ENCODE assay signal across 1 cellular context in the genomic region with DNA sequence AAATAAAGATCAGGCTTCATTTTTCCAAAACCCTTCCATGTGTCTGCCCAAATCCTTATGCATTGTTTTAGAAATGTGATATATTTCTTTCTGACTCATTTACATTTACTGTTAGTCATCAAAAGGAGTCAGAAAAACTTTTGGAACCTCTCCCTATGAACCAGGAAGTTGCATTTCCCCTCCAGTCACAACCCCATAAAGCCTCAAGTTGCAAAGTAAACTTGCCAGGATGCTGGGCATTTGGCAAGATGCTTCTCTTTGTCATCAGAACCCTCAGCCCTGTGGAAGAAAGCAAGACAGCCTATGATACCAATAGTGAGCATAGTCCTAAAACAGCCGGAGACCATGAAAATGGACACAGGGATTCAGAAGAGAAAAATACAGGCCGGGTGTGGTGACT.
TF ChIP-seq lines count a peak whose summit lies in the region.

No MANE protein-coding gene starts in this region.

TF ChIP-seq in A549, 52 proteins besides CTCF, POLR2A, EP300 and RAD21 (continued from another document):
- TF ChIP-seq FOSB (CRISPR knock-in tag; IDR thresholded peaks at IDR 0.05): no peak
- TF ChIP-seq CBX2 (IDR thresholded peaks at IDR 0.05; ENCODE audit: borderline replicate concordance, low read depth): no peak
- no peak for TF ChIP-seq RCOR1 (IDR thresholded peaks at IDR 0.05; ENCODE audit: low read depth, low read length)
- TF ChIP-seq TFCP2L1 (CRISPR knock-in tag; IDR thresholded peaks at IDR 0.05): no peak
- no peak for TF ChIP-seq ZSCAN20 (CRISPR knock-in tag; IDR thresholded peaks at IDR 0.05)
- TF ChIP-seq, protein P1, sequence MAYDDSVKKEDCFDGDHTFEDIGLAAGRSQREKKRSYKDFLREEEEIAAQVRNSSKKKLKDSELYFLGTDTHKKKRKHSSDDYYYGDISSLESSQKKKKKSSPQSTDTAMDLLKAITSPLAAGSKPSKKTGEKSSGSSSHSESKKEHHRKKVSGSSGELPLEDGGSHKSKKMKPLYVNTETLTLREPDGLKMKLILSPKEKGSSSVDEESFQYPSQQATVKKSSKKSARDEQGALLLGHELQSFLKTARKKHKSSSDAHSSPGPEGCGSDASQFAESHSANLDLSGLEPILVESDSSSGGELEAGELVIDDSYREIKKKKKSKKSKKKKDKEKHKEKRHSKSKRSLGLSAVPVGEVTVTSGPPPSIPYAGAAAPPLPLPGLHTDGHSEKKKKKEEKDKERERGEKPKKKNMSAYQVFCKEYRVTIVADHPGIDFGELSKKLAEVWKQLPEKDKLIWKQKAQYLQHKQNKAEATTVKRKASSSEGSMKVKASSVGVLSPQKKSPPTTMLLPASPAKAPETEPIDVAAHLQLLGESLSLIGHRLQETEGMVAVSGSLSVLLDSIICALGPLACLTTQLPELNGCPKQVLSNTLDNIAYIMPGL (CRISPR knock-in tag; IDR thresholded peaks at IDR 0.05; ENCODE audit: borderline replicate concordance): no peak
- TF ChIP-seq CHD2 (IDR thresholded peaks at IDR 0.05; ENCODE audit: low read length, partially characterized antibody): no peak
- TF ChIP-seq PBX3 (IDR thresholded peaks at IDR 0.05): no peak
- TF ChIP-seq GATA3 (IDR thresholded peaks at IDR 0.05; ENCODE audit: borderline replicate concordance): peak; percentile 86; the same call in 1 of the 2 replicates
- TF ChIP-seq USF2 (IDR thresholded peaks at IDR 0.05): no peak
- no peak for TF ChIP-seq ZC3H11A (IDR thresholded peaks at IDR 0.05)
- TF ChIP-seq FOXS1 (CRISPR knock-in tag; IDR thresholded peaks at IDR 0.05): no peak
- no peak for TF ChIP-seq ZNF302 (CRISPR knock-in tag; IDR thresholded peaks at IDR 0.05)
- TF ChIP-seq ZFP36 (IDR thresholded peaks at IDR 0.05; ENCODE audit: borderline replicate concordance, partially characterized antibody): no peak
- TF ChIP-seq, protein P2, sequence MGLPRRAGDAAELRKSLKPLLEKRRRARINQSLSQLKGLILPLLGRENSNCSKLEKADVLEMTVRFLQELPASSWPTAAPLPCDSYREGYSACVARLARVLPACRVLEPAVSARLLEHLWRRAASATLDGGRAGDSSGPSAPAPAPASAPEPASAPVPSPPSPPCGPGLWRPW (IDR thresholded peaks at IDR 0.05): 0 out of 2 replicates have a peak, but pooled peaks have one; percentile 10
- TF ChIP-seq NPAS2 (CRISPR knock-in tag; IDR thresholded peaks at IDR 0.05; ENCODE audit: borderline replicate concordance): no peak
- TF ChIP-seq, protein P3, sequence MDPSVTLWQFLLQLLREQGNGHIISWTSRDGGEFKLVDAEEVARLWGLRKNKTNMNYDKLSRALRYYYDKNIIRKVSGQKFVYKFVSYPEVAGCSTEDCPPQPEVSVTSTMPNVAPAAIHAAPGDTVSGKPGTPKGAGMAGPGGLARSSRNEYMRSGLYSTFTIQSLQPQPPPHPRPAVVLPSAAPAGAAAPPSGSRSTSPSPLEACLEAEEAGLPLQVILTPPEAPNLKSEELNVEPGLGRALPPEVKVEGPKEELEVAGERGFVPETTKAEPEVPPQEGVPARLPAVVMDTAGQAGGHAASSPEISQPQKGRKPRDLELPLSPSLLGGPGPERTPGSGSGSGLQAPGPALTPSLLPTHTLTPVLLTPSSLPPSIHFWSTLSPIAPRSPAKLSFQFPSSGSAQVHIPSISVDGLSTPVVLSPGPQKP (IDR thresholded peaks at IDR 0.05; ENCODE audit: low read depth, low read length): no peak
- TF ChIP-seq ESRRA (IDR thresholded peaks at IDR 0.05; ENCODE audit: borderline replicate concordance, low read length): no peak
- TF ChIP-seq MAZ (IDR thresholded peaks at IDR 0.05; ENCODE audit: borderline replicate concordance, low read depth, low read length): no peak
- TF ChIP-seq HEYL (CRISPR knock-in tag; IDR thresholded peaks at IDR 0.05): no peak
- TF ChIP-seq, protein P4, sequence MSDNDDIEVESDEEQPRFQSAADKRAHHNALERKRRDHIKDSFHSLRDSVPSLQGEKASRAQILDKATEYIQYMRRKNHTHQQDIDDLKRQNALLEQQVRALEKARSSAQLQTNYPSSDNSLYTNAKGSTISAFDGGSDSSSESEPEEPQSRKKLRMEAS (IDR thresholded peaks at IDR 0.05): peak; percentile 71
- no peak for TF ChIP-seq CHD4 (IDR thresholded peaks at IDR 0.05; ENCODE audit: borderline replicate concordance)
- no peak for TF ChIP-seq HOXA7 (CRISPR knock-in tag; IDR thresholded peaks at IDR 0.05)
- no peak for TF ChIP-seq KDM1A (IDR thresholded peaks at IDR 0.05; ENCODE audit: low read depth)
- TF ChIP-seq HOXB13 (CRISPR knock-in tag; IDR thresholded peaks at IDR 0.05; ENCODE audit: low read depth): no peak
- no peak for TF ChIP-seq BHLHE40 (IDR thresholded peaks at IDR 0.05; ENCODE audit: low read depth, low read length)
- TF ChIP-seq BCL3 (IDR thresholded peaks at IDR 0.05): peak; percentile 55; the same call in 1 of the 3 replicates
- no peak for TF ChIP-seq RARB (CRISPR knock-in tag; IDR thresholded peaks at IDR 0.05)
- TF ChIP-seq FOSL2 (IDR thresholded peaks at IDR 0.05): peak; percentile 87
- TF ChIP-seq FOSL2 (CRISPR knock-in tag; IDR thresholded peaks at IDR 0.05): peak; percentile 93
- TF ChIP-seq MAFK (IDR thresholded peaks at IDR 0.05; ENCODE audit: partially characterized antibody): peak; percentile 55
- TF ChIP-seq MYC (IDR thresholded peaks at IDR 0.05; ENCODE audit: borderline replicate concordance, low read length): no peak
